22 cellular contexts compared by ENCODE assay signal in the genomic region with DNA sequence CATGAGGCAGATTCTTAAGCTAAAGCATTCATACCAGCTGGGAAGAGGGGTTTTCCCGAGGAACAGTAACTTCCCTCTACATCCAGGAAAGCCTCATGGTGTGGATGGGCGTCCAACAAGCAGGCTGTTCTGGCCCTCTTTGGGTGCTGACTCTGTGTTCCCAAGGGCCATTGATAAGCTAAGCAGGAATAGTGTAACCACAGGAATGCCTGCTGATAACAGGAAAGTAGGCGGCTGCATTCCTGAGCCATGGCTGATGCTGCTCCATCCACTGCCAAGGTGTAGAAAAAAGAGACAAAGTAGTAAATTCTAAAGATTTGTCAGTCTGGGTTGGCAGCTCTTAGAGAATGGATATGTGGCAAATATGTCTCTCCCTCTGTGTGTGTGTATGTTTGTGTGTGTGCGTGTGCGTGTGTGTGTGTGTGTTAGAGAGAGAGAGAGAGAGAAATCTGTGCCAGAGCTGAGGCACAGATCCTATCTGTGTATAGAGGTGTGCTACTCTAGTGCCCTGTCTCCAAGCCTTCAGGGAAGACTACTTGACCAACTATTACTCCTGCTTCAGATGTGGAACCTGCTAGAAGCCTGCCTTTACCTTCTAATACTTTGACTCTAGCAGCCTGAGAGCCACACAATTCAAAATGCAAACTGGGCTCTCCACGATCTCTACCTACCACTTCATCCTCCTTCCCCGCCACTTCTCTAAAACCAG.
A peak's percentile ranks its signal among the peaks of the same experiment; 100 is the strongest.
DNase-seq lines count a peak whose midpoint lies in the region; FAIRE-seq and TF ChIP-seq lines count a peak whose summit lies in the region.
"Had no signal": no experiment of that assay in that cellular context is flagged by ENCODE, and none has a peak within 500 bp of the region (broad histone marks: within the 10 kb centered on the region; RNA-seq: fewer than 3 reads in every experiment).

No MANE protein-coding gene starts in this region.

- H3K9me1 ChIP-seq in keratinocyte (ENCODE audit: control insufficient read depth, extremely low read depth, insufficient read depth, low read length), result no peaks in the 10 kb centered on the region

- no peaks in the 10 kb centered on the region for H3K9me3 ChIP-seq in keratinocyte (ENCODE audit: control insufficient read depth, low read depth, low read length)
- no peaks in the 10 kb centered on the region for H3K9me3 ChIP-seq in tibial nerve
- H3K9me3 ChIP-seq: esophagus muscularis mucosa, HAP-1, SJSA1, tibial artery had no signal

- H3K4me3 ChIP-seq in cardiac fibroblast (replicated peaks in 1 of 2; ENCODE audit: low read depth in 2 of 2, low read length in 2 of 2), result no peak overlapping the region
- no peak overlapping the region for H3K4me3 ChIP-seq in keratinocyte (ENCODE audit: control insufficient read depth in 2 of 3, extremely low read depth in 1 of 3, insufficient read depth in 2 of 3, low read depth in 1 of 3, low read length in 3 of 3)
- no peak overlapping the region for H3K4me3 ChIP-seq in tibial nerve
- H3K4me3 ChIP-seq: esophagus muscularis mucosa, HAP-1, SJSA1, skin epidermis, tibial artery had no signal

- no peak overlapping the region for H3K9ac ChIP-seq in keratinocyte (ENCODE audit: control insufficient read depth, extremely low read depth, insufficient read depth, low read length)

- dilution Hi-C loops in keratinocyte (cut with MboI; ENCODE audit: extremely low pct_ligation_motif_present, low sequenced_read_pairs), result no loop called here

- H3K36me3 ChIP-seq in keratinocyte (ENCODE audit: control insufficient read depth in 2 of 2, extremely low read depth in 1 of 2, insufficient read depth in 2 of 2, low read length in 2 of 2) (no peaks in the 10 kb centered on the region), tibial nerve (no peaks in the 10 kb centered on the region)
- H3K36me3 ChIP-seq: esophagus muscularis mucosa, HAP-1, SJSA1, tibial artery had no signal

- H3K4me1 ChIP-seq in keratinocyte (ENCODE audit: control insufficient read depth, extremely low read depth, insufficient read depth, low read length) (peaks cover 9% of the 10 kb centered on the region), tibial nerve (peaks cover 0 to 8% (median 0%) of the 10 kb centered on the region in 4 donors)
- H3K4me1 ChIP-seq: SJSA1, tibial artery had no signal

- H3K36me3 Mint-ChIP-seq in activated naive CD4-positive, alpha-beta T cell treated with anti-CD3 and anti-CD28 coated beads, Interleukin-2, amount 10 ng/mL, durations not matched to agents 7 days and 5 days, result no peaks in the 10 kb centered on the region
- H3K36me3 Mint-ChIP-seq in type B pancreatic cell, result no peaks in the 10 kb centered on the region
- H3K36me3 Mint-ChIP-seq: immature natural killer cell, natural killer cell had no signal

- 78 to 86% methylated on average over 7 of the region's 7 CpGs for WGBS in tibial nerve, 2 donors

- CTCF ChIA-PET in activated naive CD4-positive, alpha-beta T cell treated with anti-CD3 and anti-CD28 coated beads, Interleukin-2, amount 10 ng/mL, durations not matched to agents 7 days and 5 days (lab: Charles Lee), result no interaction called here

- H3K4me1 Mint-ChIP-seq in activated naive CD4-positive, alpha-beta T cell treated with anti-CD3 and anti-CD28 coated beads, Interleukin-2, amount 10 ng/mL, durations not matched to agents 7 days and 5 days, result no peaks in the 10 kb centered on the region
- H3K4me1 Mint-ChIP-seq in type B pancreatic cell (ENCODE audit: unreplicated experiment), result no peaks in the 10 kb centered on the region
- H3K4me1 Mint-ChIP-seq: central memory CD8-positive, alpha-beta T cell; immature natural killer cell; natural killer cell had no signal

- no peaks in the 10 kb centered on the region for H3K9me3 Mint-ChIP-seq in activated naive CD4-positive, alpha-beta T cell treated with anti-CD3 and anti-CD28 coated beads, Interleukin-2, amount 10 ng/mL, durations not matched to agents 7 days and 5 days
- no peaks in the 10 kb centered on the region for H3K9me3 Mint-ChIP-seq in type B pancreatic cell
- H3K9me3 Mint-ChIP-seq: activated T-helper 1 cell treated with anti-CD3 and anti-CD28 coated beads, Interleukin-12 subunit alpha, Interleukin-12 subunit beta, Interleukin-2, Interleukin-4 antibody, amounts not matched to agents 30 ng/mL and 10 ng/mL and 1 ng/mL, durations not matched to agents 14 hours and 24 hours and 36 hours; central memory CD8-positive, alpha-beta T cell had no signal

- no peaks in the 10 kb centered on the region for H4K20me1 ChIP-seq in keratinocyte (ENCODE audit: control insufficient read depth, extremely low read depth, insufficient read depth, low read length)

- TF ChIP-seq CTCF in cardiac fibroblast (IDR thresholded peaks at IDR 0.05; ENCODE audit: low read depth, low read length) (no peak), keratinocyte (optimal IDR thresholded peaks at IDR 0.05 in 1 of 3, IDR thresholded peaks at IDR 0.05 in 1 of 3, conservative IDR thresholded peaks at IDR 0.05 in 1 of 3; ENCODE audit: extremely low read depth in 1 of 3, insufficient read depth in 2 of 3, low read length in 3 of 3) (no peak), type B pancreatic cell (conservative IDR thresholded peaks at IDR 0.05) (no peak), tibial nerve (IDR thresholded peaks at IDR 0.05) (no peak)

- no peaks in the 10 kb centered on the region for H3K79me2 ChIP-seq in keratinocyte (ENCODE audit: control insufficient read depth, insufficient read depth, low read length)

- H3K27me3 ChIP-seq in keratinocyte (ENCODE audit: control insufficient read depth, extremely low read depth, insufficient read depth, low read length) (no peaks in the 10 kb centered on the region), tibial nerve (no peaks in the 10 kb centered on the region)
- H3K27me3 ChIP-seq: esophagus muscularis mucosa, SJSA1, tibial artery had no signal

- peak overlapping the region; percentile 29 for H3K4me2 ChIP-seq in keratinocyte (ENCODE audit: control insufficient read depth, extremely low read depth, insufficient read depth, low read depth, low read length)

- TF ChIP-seq POLR2A in tibial nerve (IDR thresholded peaks at IDR 0.05), result no peak

- no peaks in the 10 kb centered on the region for H3K27me3 Mint-ChIP-seq in activated naive CD4-positive, alpha-beta T cell treated with anti-CD3 and anti-CD28 coated beads, Interleukin-2, amount 10 ng/mL, durations not matched to agents 7 days and 5 days
- no peaks in the 10 kb centered on the region for H3K27me3 Mint-ChIP-seq in type B pancreatic cell
- H3K27me3 Mint-ChIP-seq: central memory CD8-positive, alpha-beta T cell had no signal

- H3K4me3 Mint-ChIP-seq in activated naive CD4-positive, alpha-beta T cell treated with anti-CD3 and anti-CD28 coated beads, Interleukin-2, amount 10 ng/mL, durations not matched to agents 7 days and 5 days, result no peak overlapping the region
- H3K4me3 Mint-ChIP-seq in type B pancreatic cell, result no peak overlapping the region
- H3K4me3 Mint-ChIP-seq: activated T-helper 1 cell treated with anti-CD3 and anti-CD28 coated beads, Interleukin-12 subunit alpha, Interleukin-12 subunit beta, Interleukin-2, Interleukin-4 antibody, amounts not matched to agents 30 ng/mL and 10 ng/mL and 1 ng/mL, durations not matched to agents 14 hours and 24 hours and 36 hours; central memory CD8-positive, alpha-beta T cell; immature natural killer cell; natural killer cell had no signal

- TF ChIP-seq EP300 in tibial nerve (IDR thresholded peaks at IDR 0.05), result no peak

- H3K27ac ChIP-seq in keratinocyte (ENCODE audit: control insufficient read depth, insufficient read depth, low read length) (no peak overlapping the region), tibial nerve (no peak overlapping the region)
- H3K27ac ChIP-seq: 22Rv1, esophagus muscularis mucosa, SJSA1, skin epidermis, tibial artery had no signal

- DNase-seq in activated naive CD4-positive, alpha-beta T cell treated with anti-CD3 and anti-CD28 coated beads, Interleukin-2, amount 10 ng/mL, durations not matched to agents 7 days and 5 days, result no peak
- DNase-seq in activated naive CD4-positive, alpha-beta T cell treated with anti-CD3 and anti-CD28 coated beads, Interleukin-2, amount 50 U/mL, for 16 hours, result no peak
- DNase-seq in cardiac fibroblast (ENCODE audit: low read depth in 2 of 2) (peak; percentile 65 to 75), keratinocyte (ENCODE audit: low read depth, low spot score) (peak; percentile 30), type B pancreatic cell (ENCODE audit: extremely low spot score, unreplicated experiment) (no peak), superior temporal gyrus (ENCODE audit: extremely low spot score) (no peak), NCI-H1092 treated with DMSO at 0.1 percent for 48 hours (lab: John Stamatoyannopoulos, UW) (no peak), tibial nerve (ENCODE audit: low spot score in 2 of 2) (no peak)
- DNase-seq: activated CD4-positive, CD25-positive, alpha-beta regulatory T cell; COR-L47; immature natural killer cell; natural killer cell; NCI-H1417 treated with DMSO at 0.1 percent for 48 hours; NCI-H524; tibial artery had no signal

- H2AFZ ChIP-seq in keratinocyte (ENCODE audit: control insufficient read depth, low read length), result no peak overlapping the region

- peak overlapping the region; percentile 24 for H3K27ac Mint-ChIP-seq in activated naive CD4-positive, alpha-beta T cell treated with anti-CD3 and anti-CD28 coated beads, Interleukin-2, amount 10 ng/mL, durations not matched to agents 7 days and 5 days
- peak overlapping the region; percentile 34 for H3K27ac Mint-ChIP-seq in type B pancreatic cell
- H3K27ac Mint-ChIP-seq: activated T-helper 1 cell treated with anti-CD3 and anti-CD28 coated beads, Interleukin-12 subunit alpha, Interleukin-12 subunit beta, Interleukin-2, Interleukin-4 antibody, amounts not matched to agents 30 ng/mL and 10 ng/mL and 1 ng/mL, durations not matched to agents 14 hours and 24 hours and 36 hours; immature natural killer cell; natural killer cell had no signal

- peak; percentile 78 for FAIRE-seq in keratinocyte (lab: Jason Lieb, UNC)

Comparison
In these comparisons a context has a peak if more than half of its experiments do, and no peak if none do; other contexts are left out.
1. DNase-seq: peak in cardiac fibroblast (2 of 2) and keratinocyte (single experiment); none in activated naive CD4-positive, alpha-beta T cell treated with anti-CD3 and anti-CD28 coated beads, Interleukin-2, amount 10 ng/mL, durations not matched to agents 7 days and 5 days (single experiment), activated naive CD4-positive, alpha-beta T cell treated with anti-CD3 and anti-CD28 coated beads, Interleukin-2, amount 50 U/mL, for 16 hours (single experiment), type B pancreatic cell (single experiment), superior temporal gyrus (single experiment), NCI-H1092 treated with DMSO at 0.1 percent for 48 hours (single experiment) and tibial nerve (0 of 2).